ENCODE assay signal across 9 cellular contexts in genomic region chr1:38009088-38009840, GRCh38. TPM values are rescaled to one million over a fixed set of nuclear protein-coding genes. Genes with fewer than 3 reads are reported as not detected.
A peak's percentile ranks its signal among the peaks of the same experiment; 100 is the strongest.
DNase-seq lines count a peak whose midpoint lies in the region; ATAC-seq, FAIRE-seq and TF ChIP-seq lines count a peak whose summit lies in the region.
"Had no signal": no experiment of that assay in that cellular context is flagged by ENCODE, and none has a peak within 500 bp of the region (broad histone marks: within the 10 kb centered on the region; RNA-seq: fewer than 3 reads in every experiment).

No MANE protein-coding gene starts in this region.

- no peaks in the 10 kb centered on the region for H3K36me3 ChIP-seq in effector memory CD4-positive, alpha-beta T cell (ENCODE audit: control insufficient read depth, insufficient read depth, low read length)

- DNase-seq in NCI-H2107 treated with DMSO at 0.1 percent for 48 hours (lab: John Stamatoyannopoulos, UW; ENCODE audit: unreplicated experiment) = peak; percentile 42
- no peak for DNase-seq in NCI-H2107 (lab: John Stamatoyannopoulos, UW)
- peak; percentile 15 for DNase-seq in WTC11 (ENCODE audit: low spot score)
- no peak for DNase-seq in endothelial cell (ENCODE audit: low spot score)
- peak; percentile 31 for DNase-seq in stimulated activated CD8-positive, alpha-beta memory T cell treated with anti-CD3 and anti-CD28 coated beads, Interleukin-12 subunit alpha, Interleukin-12 subunit beta, amount 100 ng/mL, for 1 hour (ENCODE audit: low read depth)
- no peak for DNase-seq in D721Med (ENCODE audit: insufficient read length, low spot score)
- no peak for DNase-seq in COLO668 (lab: John Stamatoyannopoulos, UW; ENCODE audit: unreplicated experiment)
- no peak for DNase-seq in effector memory CD4-positive, alpha-beta T cell

- H3K4me3 Mint-ChIP-seq in WTC11 (no peak overlapping the region), endothelial cell (ENCODE audit: unreplicated experiment) (no peak overlapping the region)

- ATAC-seq in WTC11 = no peak

- H3K4me1 Mint-ChIP-seq in WTC11 = peaks cover 31% of the 10 kb centered on the region
- H3K4me1 Mint-ChIP-seq in endothelial cell (ENCODE audit: unreplicated experiment) = peaks cover 50% of the 10 kb centered on the region

- no peaks in the 10 kb centered on the region for H3K27me3 ChIP-seq in effector memory CD4-positive, alpha-beta T cell (replicated peaks; ENCODE audit: control insufficient read depth, insufficient read depth, low read length, poor library complexity, severe bottlenecking)

- no peak overlapping the region for H3K4me3 ChIP-seq in effector memory CD4-positive, alpha-beta T cell (ENCODE audit: insufficient read depth, low read depth, low read length, poor library complexity, severe bottlenecking)

- peaks cover 14% of the 10 kb centered on the region for H3K4me1 ChIP-seq in effector memory CD4-positive, alpha-beta T cell (ENCODE audit: control insufficient read depth, insufficient read depth, low read length, poor library complexity, severe bottlenecking)

- peaks cover 13% of the 10 kb centered on the region for H3K27me3 Mint-ChIP-seq in WTC11 (ENCODE audit: low read depth)
- H3K27me3 Mint-ChIP-seq in endothelial cell (ENCODE audit: unreplicated experiment) = no peaks in the 10 kb centered on the region

- no peak for FAIRE-seq in D721Med (lab: Jason Lieb, UNC)
- FAIRE-seq: A204.1 had no signal

- H3K27ac Mint-ChIP-seq in WTC11 (peak overlapping the region; percentile 79; the same call in 1 of the 2 replicates), endothelial cell (ENCODE audit: unreplicated experiment) (peak overlapping the region; percentile 72)

- H3K9me3 Mint-ChIP-seq in WTC11 = peaks cover 3% of the 10 kb centered on the region; the same call in 1 of the 2 replicates
- no peaks in the 10 kb centered on the region for H3K9me3 Mint-ChIP-seq in endothelial cell (ENCODE audit: unreplicated experiment)

- peaks cover 2% of the 10 kb centered on the region; the same call in 1 of the 2 replicates for H3K36me3 Mint-ChIP-seq in WTC11
- peaks cover 9% of the 10 kb centered on the region for H3K36me3 Mint-ChIP-seq in endothelial cell (ENCODE audit: low read depth, unreplicated experiment)

- CTCF ChIA-PET in WTC11 (lab: Charles Lee) = interaction anchor here (1.0 to 1.8 kb wide), 4 partner anchors 14 to 21 kb away, joined by 3 to 9 read pairs (median 4); partner anchors contain the start of gene SF3A3

- TF ChIP-seq CTCF in WTC11 (IDR thresholded peaks at IDR 0.05) (no peak), endothelial cell (IDR thresholded peaks at IDR 0.05; ENCODE audit: unreplicated experiment) (no peak), D721Med (IDR thresholded peaks at IDR 0.05; ENCODE audit: insufficient read depth, missing control alignments) (no peak)

- H3K27ac ChIP-seq in effector memory CD4-positive, alpha-beta T cell (ENCODE audit: insufficient read depth, low read length, poor library complexity, severe bottlenecking) = no peak overlapping the region

- POLR2A ChIA-PET in WTC11 (lab: Charles Lee) = interaction anchor here (1.1 to 1.3 kb wide), 2 partner anchors 13 to 37 kb away, joined by 3 to 4 read pairs; no protein-coding TSS in a partner anchor

- H3K9me3 ChIP-seq in effector memory CD4-positive, alpha-beta T cell (ENCODE audit: control insufficient read depth, low read length) = no peaks in the 10 kb centered on the region

TF ChIP-seq in WTC11, 78 proteins besides CTCF, POLR2A, EP300 and RAD21:
- TF ChIP-seq, protein P1, sequence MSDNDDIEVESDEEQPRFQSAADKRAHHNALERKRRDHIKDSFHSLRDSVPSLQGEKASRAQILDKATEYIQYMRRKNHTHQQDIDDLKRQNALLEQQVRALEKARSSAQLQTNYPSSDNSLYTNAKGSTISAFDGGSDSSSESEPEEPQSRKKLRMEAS (CRISPR knock-in tag; IDR thresholded peaks at IDR 0.05) = 0 out of 2 replicates have a peak, but pooled peaks have one; percentile 12
- no peak for TF ChIP-seq FOXP4 (CRISPR knock-in tag; IDR thresholded peaks at IDR 0.05)

RNA-seq across cellular contexts. Expression of gene UTP11, which starts 3.3 kb away (rescaled TPM):
- 41.3 to 42.6 TPM (median 42.2 TPM) in 3 replicates for total RNA-seq in WTC11 (2021)
- total RNA-seq in endothelial cell (ENCODE audit: unreplicated experiment) = 44.7 TPM

RNA-seq across cellular contexts. Expression of gene FHL3, which starts 4.0 kb away (rescaled TPM):
- total RNA-seq in WTC11 (2021) (28.1 to 34.4 TPM (median 28.1 TPM) in 3 replicates), endothelial cell (ENCODE audit: unreplicated experiment) (142 TPM)

RNA-seq across cellular contexts. Expression of gene SF3A3, which starts 19.4 kb away (rescaled TPM):
- total RNA-seq in WTC11 (2021) = 96.5 to 126 TPM (median 96.5 TPM) in 3 replicates
- 59.2 TPM for total RNA-seq in endothelial cell (ENCODE audit: unreplicated experiment)

RNA-seq across cellular contexts. Expression of gene POU3F1, which starts 37.3 kb away (rescaled TPM):
- total RNA-seq in WTC11 (2021) (18.9 to 22.4 TPM (median 20.9 TPM) in 3 replicates), endothelial cell (ENCODE audit: unreplicated experiment) (1.2 TPM)

Comparison
In these comparisons a context has a peak if more than half of its experiments do, and no peak if none do; other contexts are left out.
1. DNase-seq: peak in NCI-H2107 treated with DMSO at 0.1 percent for 48 hours (single experiment), WTC11 (single experiment) and stimulated activated CD8-positive, alpha-beta memory T cell treated with anti-CD3 and anti-CD28 coated beads, Interleukin-12 subunit alpha, Interleukin-12 subunit beta, amount 100 ng/mL, for 1 hour (single experiment); none in NCI-H2107 (single experiment), endothelial cell (single experiment), D721Med (single experiment), COLO668 (single experiment) and effector memory CD4-positive, alpha-beta T cell (0 of 3).